ENCODE assay signal across 31 cellular contexts in genomic region chr4:48262484-48262883, GRCh38.
"Had no signal": no experiment of that assay in that cellular context is flagged by ENCODE, and none has a peak within 500 bp of the region (broad histone marks: within the 10 kb centered on the region; RNA-seq: fewer than 3 reads in every experiment).

No MANE protein-coding gene starts in this region.

- H3K9me3 ChIP-seq: esophagus muscularis mucosa, gastrocnemius medialis, heart left ventricle had no signal

- H3K36me3 ChIP-seq: brain microvascular endothelial cell, esophagus muscularis mucosa, gastrocnemius medialis, heart left ventricle had no signal

- H3K4me3 ChIP-seq: coronary artery, esophagus muscularis mucosa, gastrocnemius medialis, heart left ventricle had no signal

- DNase-seq: activated CD4-positive, alpha-beta memory T cell treated with anti-CD3 and anti-CD28 coated beads, Interleukin-2, amount 10 ng/mL, durations not matched to agents 7 days and 5 days; activated CD4-positive, alpha-beta T cell treated with anti-CD3 and anti-CD28 coated beads for 1 hour; activated CD4-positive, alpha-beta T cell treated with anti-CD3 and anti-CD28 coated beads for 4 hours; activated CD4-positive, alpha-beta T cell treated with anti-CD3 and anti-CD28 coated beads, Interleukin-2, amount 10 ng/mL, durations not matched to agents 7 days and 5 days; activated CD4-positive, alpha-beta T cell treated with anti-CD3 and anti-CD28 coated beads, Interleukin-2, amount 50 U/mL, for 4 hours; activated CD8-positive, alpha-beta memory T cell treated with anti-CD3 and anti-CD28 coated beads, Interleukin-2, amount 50 U/mL, for 48 hours; activated gamma-delta T cell; activated naive CD4-positive, alpha-beta T cell; activated naive CD4-positive, alpha-beta T cell treated with anti-CD3 and anti-CD28 coated beads, Interleukin-2, amount 10 ng/mL, durations not matched to agents 7 days and 5 days; activated naive CD8-positive, alpha-beta T cell treated with anti-CD3 and anti-CD28 coated beads, Interleukin-2, amount 10 ng/mL, durations not matched to agents 7 days and 5 days; activated T-cell treated with anti-CD3 and anti-CD28 coated beads for 4 hours; activated T-cell treated with anti-CD3 and anti-CD28 coated beads, Interleukin-2, amount 50 U/mL, for 24 hours; activated T-cell treated with anti-CD3 and anti-CD28 coated beads, Interleukin-2, amount 50 U/mL, for 72 hours; anterior cingulate cortex; dermis blood vessel endothelial cell; effector CD4-positive, alpha-beta T cell; effector memory CD8-positive, alpha-beta T cell; erythroblast; foreskin keratinocyte; glutamatergic neuron; heart left ventricle; T-helper 2 cell had no signal

- H3K27ac ChIP-seq: brain microvascular endothelial cell, coronary artery, esophagus muscularis mucosa, foreskin keratinocyte, gastrocnemius medialis, VCaP had no signal

- H3K4me1 ChIP-seq: esophagus muscularis mucosa, foreskin keratinocyte, gastrocnemius medialis had no signal

- FAIRE-seq: astrocyte, bronchial epithelial cell had no signal

- ATAC-seq: activated naive CD4-positive, alpha-beta T cell treated with anti-CD3 and anti-CD28 coated beads, Interleukin-2, amount 50 U/mL, for 72 hours; activated T-cell treated with anti-CD3 and anti-CD28 coated beads, Interleukin-2, amount 50 U/mL, for 72 hours; effector memory CD8-positive, alpha-beta T cell; foreskin keratinocyte; gastrocnemius medialis; WTC11 had no signal

- H3K27me3 ChIP-seq: brain microvascular endothelial cell, esophagus muscularis mucosa, foreskin keratinocyte, gastrocnemius medialis, heart left ventricle had no signal
